In the genomic region with DNA sequence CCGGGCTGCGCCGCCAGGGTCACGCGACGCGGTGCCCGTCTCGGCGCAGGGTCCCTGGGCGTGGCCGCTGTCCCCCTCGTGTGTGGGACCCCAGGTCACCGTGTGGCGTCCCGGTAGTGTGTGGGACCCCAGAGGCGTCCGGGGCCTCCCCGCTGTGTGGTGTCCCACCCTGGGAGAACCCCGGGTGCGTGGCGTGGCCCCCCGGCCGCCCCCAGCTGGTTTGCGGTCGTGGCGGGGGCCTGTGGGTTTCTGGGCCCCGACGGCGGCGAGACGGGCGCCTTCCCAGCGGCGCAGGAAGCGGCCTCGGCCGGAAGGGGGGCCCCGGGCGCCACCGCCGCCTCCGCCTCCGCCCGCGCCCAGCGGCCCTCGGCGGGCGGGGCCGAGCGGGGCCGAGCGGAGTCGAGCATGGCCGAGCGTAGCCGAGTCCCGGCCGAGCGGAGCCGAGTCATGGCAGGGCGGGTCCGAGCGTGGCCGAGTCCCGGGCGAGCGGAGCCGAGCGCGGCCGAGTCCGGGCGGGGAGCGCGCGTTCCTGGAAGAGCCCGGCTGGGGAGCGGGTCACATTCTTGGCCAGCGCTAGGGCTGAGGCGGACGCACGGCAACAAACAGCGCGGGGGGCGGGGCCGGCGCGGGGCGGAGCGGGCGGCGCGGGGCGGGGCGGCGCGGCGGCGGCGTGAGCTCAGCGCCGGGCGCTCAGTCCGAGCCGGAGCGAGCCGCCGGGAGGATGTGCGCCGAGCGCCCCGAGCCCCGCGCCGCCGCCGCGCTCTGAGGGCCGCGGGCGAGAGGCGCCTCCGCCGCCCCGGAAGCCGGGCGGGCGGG, we compare ENCODE assay signal across 1 cellular context.
TF ChIP-seq lines count a peak whose summit lies in the region.

No MANE protein-coding gene starts in this region.

TF ChIP-seq in HEK293, 187 proteins besides CTCF, POLR2A, EP300 and RAD21 (continued from another document and continues in another):
- TF ChIP-seq, protein P1, sequence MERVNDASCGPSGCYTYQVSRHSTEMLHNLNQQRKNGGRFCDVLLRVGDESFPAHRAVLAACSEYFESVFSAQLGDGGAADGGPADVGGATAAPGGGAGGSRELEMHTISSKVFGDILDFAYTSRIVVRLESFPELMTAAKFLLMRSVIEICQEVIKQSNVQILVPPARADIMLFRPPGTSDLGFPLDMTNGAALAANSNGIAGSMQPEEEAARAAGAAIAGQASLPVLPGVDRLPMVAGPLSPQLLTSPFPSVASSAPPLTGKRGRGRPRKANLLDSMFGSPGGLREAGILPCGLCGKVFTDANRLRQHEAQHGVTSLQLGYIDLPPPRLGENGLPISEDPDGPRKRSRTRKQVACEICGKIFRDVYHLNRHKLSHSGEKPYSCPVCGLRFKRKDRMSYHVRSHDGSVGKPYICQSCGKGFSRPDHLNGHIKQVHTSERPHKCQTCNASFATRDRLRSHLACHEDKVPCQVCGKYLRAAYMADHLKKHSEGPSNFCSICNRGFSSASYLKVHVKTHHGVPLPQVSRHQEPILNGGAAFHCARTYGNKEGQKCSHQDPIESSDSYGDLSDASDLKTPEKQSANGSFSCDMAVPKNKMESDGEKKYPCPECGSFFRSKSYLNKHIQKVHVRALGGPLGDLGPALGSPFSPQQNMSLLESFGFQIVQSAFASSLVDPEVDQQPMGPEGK (tag by site-specific recombination; IDR thresholded peaks at IDR 0.05), result peak; percentile 72
- no peak for TF ChIP-seq ZEB2 (tag by site-specific recombination; IDR thresholded peaks at IDR 0.05)
- TF ChIP-seq, protein P2, sequence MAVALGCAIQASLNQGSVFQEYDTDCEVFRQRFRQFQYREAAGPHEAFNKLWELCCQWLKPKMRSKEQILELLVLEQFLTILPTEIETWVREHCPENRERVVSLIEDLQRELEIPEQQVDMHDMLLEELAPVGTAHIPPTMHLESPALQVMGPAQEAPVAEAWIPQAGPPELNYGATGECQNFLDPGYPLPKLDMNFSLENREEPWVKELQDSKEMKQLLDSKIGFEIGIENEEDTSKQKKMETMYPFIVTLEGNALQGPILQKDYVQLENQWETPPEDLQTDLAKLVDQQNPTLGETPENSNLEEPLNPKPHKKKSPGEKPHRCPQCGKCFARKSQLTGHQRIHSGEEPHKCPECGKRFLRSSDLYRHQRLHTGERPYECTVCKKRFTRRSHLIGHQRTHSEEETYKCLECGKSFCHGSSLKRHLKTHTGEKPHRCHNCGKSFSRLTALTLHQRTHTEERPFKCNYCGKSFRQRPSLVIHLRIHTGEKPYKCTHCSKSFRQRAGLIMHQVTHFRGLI (tag by site-specific recombination; IDR thresholded peaks at IDR 0.05), result no peak
- TF ChIP-seq, protein P3, sequence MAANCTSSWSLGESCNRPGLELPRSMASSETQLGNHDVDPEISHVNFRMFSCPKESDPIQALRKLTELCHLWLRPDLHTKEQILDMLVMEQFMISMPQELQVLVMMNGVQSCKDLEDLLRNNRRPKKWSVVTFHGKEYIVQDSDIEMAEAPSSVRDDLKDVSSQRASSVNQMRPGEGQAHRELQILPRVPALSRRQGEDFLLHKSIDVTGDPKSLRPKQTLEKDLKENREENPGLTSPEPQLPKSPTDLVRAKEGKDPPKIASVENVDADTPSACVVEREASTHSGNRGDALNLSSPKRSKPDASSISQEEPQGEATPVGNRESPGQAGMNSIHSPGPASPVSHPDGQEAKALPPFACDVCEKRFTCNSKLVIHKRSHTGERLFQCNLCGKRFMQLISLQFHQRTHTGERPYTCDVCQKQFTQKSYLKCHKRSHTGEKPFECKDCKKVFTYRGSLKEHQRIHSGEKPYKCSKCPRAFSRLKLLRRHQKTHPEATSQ (tag by site-specific recombination; IDR thresholded peaks at IDR 0.05), result 0 out of 2 replicates have a peak, but pooled peaks have one; percentile 65
- TF ChIP-seq ZNF777 (tag by site-specific recombination; IDR thresholded peaks at IDR 0.05; ENCODE audit: borderline replicate concordance), result no peak
- TF ChIP-seq, protein P4, sequence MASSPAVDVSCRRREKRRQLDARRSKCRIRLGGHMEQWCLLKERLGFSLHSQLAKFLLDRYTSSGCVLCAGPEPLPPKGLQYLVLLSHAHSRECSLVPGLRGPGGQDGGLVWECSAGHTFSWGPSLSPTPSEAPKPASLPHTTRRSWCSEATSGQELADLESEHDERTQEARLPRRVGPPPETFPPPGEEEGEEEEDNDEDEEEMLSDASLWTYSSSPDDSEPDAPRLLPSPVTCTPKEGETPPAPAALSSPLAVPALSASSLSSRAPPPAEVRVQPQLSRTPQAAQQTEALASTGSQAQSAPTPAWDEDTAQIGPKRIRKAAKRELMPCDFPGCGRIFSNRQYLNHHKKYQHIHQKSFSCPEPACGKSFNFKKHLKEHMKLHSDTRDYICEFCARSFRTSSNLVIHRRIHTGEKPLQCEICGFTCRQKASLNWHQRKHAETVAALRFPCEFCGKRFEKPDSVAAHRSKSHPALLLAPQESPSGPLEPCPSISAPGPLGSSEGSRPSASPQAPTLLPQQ (tag by site-specific recombination; IDR thresholded peaks at IDR 0.05), result peak; percentile 80; the same call in 1 of the 2 replicates
- TF ChIP-seq ZBTB48 (tag by site-specific recombination; IDR thresholded peaks at IDR 0.05), result 0 out of 2 replicates have a peak, but pooled peaks have one; percentile 44
- peak; percentile 84 for TF ChIP-seq ZIC2 (tag by site-specific recombination; IDR thresholded peaks at IDR 0.05)
- no peak for TF ChIP-seq ZNF585B (tag by site-specific recombination; IDR thresholded peaks at IDR 0.05)
- TF ChIP-seq KLF9 (tag by site-specific recombination; IDR thresholded peaks at IDR 0.05; ENCODE audit: low read depth), result peak; percentile 35; the same call in 1 of the 2 replicates
- TF ChIP-seq ZNF561 (tag by site-specific recombination; IDR thresholded peaks at IDR 0.05; ENCODE audit: borderline replicate concordance), result 0 out of 2 replicates have a peak, but pooled peaks have one; percentile 74
- TF ChIP-seq, protein P5, sequence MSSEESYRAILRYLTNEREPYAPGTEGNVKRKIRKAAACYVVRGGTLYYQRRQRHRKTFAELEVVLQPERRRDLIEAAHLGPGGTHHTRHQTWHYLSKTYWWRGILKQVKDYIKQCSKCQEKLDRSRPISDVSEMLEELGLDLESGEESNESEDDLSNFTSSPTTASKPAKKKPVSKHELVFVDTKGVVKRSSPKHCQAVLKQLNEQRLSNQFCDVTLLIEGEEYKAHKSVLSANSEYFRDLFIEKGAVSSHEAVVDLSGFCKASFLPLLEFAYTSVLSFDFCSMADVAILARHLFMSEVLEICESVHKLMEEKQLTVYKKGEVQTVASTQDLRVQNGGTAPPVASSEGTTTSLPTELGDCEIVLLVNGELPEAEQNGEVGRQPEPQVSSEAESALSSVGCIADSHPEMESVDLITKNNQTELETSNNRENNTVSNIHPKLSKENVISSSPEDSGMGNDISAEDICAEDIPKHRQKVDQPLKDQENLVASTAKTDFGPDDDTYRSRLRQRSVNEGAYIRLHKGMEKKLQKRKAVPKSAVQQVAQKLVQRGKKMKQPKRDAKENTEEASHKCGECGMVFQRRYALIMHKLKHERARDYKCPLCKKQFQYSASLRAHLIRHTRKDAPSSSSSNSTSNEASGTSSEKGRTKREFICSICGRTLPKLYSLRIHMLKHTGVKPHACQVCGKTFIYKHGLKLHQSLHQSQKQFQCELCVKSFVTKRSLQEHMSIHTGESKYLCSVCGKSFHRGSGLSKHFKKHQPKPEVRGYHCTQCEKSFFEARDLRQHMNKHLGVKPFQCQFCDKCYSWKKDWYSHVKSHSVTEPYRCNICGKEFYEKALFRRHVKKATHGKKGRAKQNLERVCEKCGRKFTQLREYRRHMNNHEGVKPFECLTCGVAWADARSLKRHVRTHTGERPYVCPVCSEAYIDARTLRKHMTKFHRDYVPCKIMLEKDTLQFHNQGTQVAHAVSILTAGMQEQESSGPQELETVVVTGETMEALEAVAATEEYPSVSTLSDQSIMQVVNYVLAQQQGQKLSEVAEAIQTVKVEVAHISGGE (tag by site-specific recombination; conservative IDR thresholded peaks at IDR 0.05; ENCODE audit: low read depth), result peak; percentile 80
- no peak for TF ChIP-seq ZSCAN23 (tag by site-specific recombination; IDR thresholded peaks at IDR 0.05)
- TF ChIP-seq SP7 (tag by site-specific recombination; IDR thresholded peaks at IDR 0.05), result 0 out of 2 replicates have a peak, but pooled peaks have one; percentile 21
- no peak for TF ChIP-seq ZNF792 (tag by site-specific recombination; IDR thresholded peaks at IDR 0.05)
- no peak for TF ChIP-seq SP2 (tag by site-specific recombination; IDR thresholded peaks at IDR 0.05)
- TF ChIP-seq GFI1B (tag by site-specific recombination; IDR thresholded peaks at IDR 0.05), result no peak
- TF ChIP-seq, protein P6, sequence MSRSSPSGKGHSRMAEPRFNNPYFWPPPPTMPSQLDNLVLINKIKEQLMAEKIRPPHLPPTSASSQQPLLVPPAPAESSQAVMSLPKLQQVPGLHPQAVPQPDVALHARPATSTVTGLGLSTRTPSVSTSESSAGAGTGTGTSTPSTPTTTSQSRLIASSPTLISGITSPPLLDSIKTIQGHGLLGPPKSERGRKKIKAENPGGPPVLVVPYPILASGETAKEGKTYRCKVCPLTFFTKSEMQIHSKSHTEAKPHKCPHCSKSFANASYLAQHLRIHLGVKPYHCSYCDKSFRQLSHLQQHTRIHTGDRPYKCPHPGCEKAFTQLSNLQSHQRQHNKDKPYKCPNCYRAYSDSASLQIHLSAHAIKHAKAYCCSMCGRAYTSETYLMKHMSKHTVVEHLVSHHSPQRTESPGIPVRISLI (tag by site-specific recombination; IDR thresholded peaks at IDR 0.05), result no peak
- peak; percentile 31; the same call in 1 of the 2 replicates for TF ChIP-seq ZNF677 (tag by site-specific recombination; IDR thresholded peaks at IDR 0.05)
- no peak for TF ChIP-seq ZNF2 (tag by site-specific recombination; IDR thresholded peaks at IDR 0.05)
- TF ChIP-seq ZNF239 (tag by site-specific recombination; IDR thresholded peaks at IDR 0.05), result no peak
- no peak for TF ChIP-seq PRDM1 (tag by site-specific recombination; IDR thresholded peaks at IDR 0.05)
- TF ChIP-seq, protein P7, sequence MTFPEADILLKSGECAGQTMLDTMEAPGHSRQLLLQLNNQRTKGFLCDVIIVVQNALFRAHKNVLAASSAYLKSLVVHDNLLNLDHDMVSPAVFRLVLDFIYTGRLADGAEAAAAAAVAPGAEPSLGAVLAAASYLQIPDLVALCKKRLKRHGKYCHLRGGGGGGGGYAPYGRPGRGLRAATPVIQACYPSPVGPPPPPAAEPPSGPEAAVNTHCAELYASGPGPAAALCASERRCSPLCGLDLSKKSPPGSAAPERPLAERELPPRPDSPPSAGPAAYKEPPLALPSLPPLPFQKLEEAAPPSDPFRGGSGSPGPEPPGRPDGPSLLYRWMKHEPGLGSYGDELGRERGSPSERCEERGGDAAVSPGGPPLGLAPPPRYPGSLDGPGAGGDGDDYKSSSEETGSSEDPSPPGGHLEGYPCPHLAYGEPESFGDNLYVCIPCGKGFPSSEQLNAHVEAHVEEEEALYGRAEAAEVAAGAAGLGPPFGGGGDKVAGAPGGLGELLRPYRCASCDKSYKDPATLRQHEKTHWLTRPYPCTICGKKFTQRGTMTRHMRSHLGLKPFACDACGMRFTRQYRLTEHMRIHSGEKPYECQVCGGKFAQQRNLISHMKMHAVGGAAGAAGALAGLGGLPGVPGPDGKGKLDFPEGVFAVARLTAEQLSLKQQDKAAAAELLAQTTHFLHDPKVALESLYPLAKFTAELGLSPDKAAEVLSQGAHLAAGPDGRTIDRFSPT (tag by site-specific recombination; IDR thresholded peaks at IDR 0.05), result 0 out of 2 replicates have a peak, but pooled peaks have one; percentile 17
- no peak for TF ChIP-seq ZNF292 (tag by site-specific recombination; IDR thresholded peaks at IDR 0.05; ENCODE audit: borderline replicate concordance, low read depth)
- TF ChIP-seq, protein P8, sequence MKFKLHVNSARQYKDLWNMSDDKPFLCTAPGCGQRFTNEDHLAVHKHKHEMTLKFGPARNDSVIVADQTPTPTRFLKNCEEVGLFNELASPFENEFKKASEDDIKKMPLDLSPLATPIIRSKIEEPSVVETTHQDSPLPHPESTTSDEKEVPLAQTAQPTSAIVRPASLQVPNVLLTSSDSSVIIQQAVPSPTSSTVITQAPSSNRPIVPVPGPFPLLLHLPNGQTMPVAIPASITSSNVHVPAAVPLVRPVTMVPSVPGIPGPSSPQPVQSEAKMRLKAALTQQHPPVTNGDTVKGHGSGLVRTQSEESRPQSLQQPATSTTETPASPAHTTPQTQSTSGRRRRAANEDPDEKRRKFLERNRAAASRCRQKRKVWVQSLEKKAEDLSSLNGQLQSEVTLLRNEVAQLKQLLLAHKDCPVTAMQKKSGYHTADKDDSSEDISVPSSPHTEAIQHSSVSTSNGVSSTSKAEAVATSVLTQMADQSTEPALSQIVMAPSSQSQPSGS (tag by site-specific recombination; IDR thresholded peaks at IDR 0.05; ENCODE audit: low read depth), result no peak
- TF ChIP-seq, protein P9, sequence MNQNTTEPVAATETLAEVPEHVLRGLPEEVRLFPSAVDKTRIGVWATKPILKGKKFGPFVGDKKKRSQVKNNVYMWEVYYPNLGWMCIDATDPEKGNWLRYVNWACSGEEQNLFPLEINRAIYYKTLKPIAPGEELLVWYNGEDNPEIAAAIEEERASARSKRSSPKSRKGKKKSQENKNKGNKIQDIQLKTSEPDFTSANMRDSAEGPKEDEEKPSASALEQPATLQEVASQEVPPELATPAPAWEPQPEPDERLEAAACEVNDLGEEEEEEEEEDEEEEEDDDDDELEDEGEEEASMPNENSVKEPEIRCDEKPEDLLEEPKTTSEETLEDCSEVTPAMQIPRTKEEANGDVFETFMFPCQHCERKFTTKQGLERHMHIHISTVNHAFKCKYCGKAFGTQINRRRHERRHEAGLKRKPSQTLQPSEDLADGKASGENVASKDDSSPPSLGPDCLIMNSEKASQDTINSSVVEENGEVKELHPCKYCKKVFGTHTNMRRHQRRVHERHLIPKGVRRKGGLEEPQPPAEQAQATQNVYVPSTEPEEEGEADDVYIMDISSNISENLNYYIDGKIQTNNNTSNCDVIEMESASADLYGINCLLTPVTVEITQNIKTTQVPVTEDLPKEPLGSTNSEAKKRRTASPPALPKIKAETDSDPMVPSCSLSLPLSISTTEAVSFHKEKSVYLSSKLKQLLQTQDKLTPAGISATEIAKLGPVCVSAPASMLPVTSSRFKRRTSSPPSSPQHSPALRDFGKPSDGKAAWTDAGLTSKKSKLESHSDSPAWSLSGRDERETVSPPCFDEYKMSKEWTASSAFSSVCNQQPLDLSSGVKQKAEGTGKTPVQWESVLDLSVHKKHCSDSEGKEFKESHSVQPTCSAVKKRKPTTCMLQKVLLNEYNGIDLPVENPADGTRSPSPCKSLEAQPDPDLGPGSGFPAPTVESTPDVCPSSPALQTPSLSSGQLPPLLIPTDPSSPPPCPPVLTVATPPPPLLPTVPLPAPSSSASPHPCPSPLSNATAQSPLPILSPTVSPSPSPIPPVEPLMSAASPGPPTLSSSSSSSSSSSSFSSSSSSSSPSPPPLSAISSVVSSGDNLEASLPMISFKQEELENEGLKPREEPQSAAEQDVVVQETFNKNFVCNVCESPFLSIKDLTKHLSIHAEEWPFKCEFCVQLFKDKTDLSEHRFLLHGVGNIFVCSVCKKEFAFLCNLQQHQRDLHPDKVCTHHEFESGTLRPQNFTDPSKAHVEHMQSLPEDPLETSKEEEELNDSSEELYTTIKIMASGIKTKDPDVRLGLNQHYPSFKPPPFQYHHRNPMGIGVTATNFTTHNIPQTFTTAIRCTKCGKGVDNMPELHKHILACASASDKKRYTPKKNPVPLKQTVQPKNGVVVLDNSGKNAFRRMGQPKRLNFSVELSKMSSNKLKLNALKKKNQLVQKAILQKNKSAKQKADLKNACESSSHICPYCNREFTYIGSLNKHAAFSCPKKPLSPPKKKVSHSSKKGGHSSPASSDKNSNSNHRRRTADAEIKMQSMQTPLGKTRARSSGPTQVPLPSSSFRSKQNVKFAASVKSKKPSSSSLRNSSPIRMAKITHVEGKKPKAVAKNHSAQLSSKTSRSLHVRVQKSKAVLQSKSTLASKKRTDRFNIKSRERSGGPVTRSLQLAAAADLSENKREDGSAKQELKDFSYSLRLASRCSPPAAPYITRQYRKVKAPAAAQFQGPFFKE (tag by site-specific recombination; IDR thresholded peaks at IDR 0.05; ENCODE audit: borderline replicate concordance), result no peak
- peak; percentile 46; the same call in 1 of the 2 replicates for TF ChIP-seq ZNF423 (tag by site-specific recombination; IDR thresholded peaks at IDR 0.05)
- 0 out of 2 replicates have a peak, but pooled peaks have one; percentile 24 for TF ChIP-seq KLF8 (tag by site-specific recombination; IDR thresholded peaks at IDR 0.05)
- TF ChIP-seq ZNF660 (tag by site-specific recombination; IDR thresholded peaks at IDR 0.05), result peak; percentile 11; the same call in 1 of the 2 replicates
